In the genomic region with DNA sequence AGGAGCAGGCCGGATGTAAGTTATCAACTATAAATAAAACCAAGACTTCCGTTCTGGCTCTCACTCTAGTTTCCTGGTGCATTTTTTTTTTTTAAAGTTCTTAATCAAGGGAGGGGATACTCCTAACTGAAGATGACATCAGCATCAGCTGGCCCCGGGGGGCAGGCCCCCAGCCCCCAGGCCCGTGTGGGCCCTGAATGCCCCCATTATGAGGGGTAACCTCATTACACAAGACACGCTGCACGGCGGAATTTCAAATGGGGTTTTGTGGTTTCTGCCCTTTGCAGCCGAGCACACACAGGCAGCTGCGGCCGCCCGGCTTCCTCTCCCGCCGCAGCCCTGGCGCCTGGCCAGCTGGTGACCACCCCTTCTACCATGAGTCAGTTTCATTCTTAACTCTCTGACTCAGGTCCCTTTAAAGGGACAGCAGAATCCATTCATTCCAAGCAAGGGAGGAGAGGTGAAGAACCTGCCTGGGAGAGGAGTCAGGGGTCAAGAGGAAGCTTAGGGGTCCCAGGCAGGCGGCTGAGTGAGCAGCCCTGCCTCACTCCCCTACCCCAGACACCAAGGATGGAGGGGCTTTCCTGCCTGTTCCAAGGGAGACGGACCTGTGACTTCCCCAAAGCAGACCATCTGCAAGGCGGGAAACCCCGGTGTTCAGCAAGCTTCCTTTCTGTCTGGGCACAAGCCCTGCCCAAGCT, we compare ENCODE assay signal across 8 cellular contexts. TPM values are rescaled to one million over a fixed set of nuclear protein-coding genes. Genes with fewer than 3 reads are reported as not detected.
DNase-seq lines count a peak whose midpoint lies in the region; ATAC-seq, FAIRE-seq and TF ChIP-seq lines count a peak whose summit lies in the region.

No MANE protein-coding gene starts in this region.

- no peak for FAIRE-seq in H54 (lab: Jason Lieb, UNC)

- H3K4me1 ChIP-seq in Loucy (ENCODE audit: insufficient read depth, low read length, poor library complexity, severe bottlenecking) (peaks cover 91% of the 10 kb centered on the region), body of pancreas (peaks cover 32% of the 10 kb centered on the region), H9 (ENCODE audit: insufficient read depth, low read length) (peaks cover 3% of the 10 kb centered on the region; the same call in 1 of the 2 replicates)

- no peak overlapping the region for H3K14ac ChIP-seq in H9 (ENCODE audit: insufficient read depth, low read length)

- H2BK15ac ChIP-seq in H9 (ENCODE audit: low read depth, low read length) = no peak overlapping the region

- no peaks in the 10 kb centered on the region for H3K9me3 ChIP-seq in Loucy (ENCODE audit: insufficient read depth, low read depth, low read length)
- no peaks in the 10 kb centered on the region for H3K9me3 ChIP-seq in body of pancreas
- H3K9me3 ChIP-seq in H9 (ENCODE audit: control insufficient read depth, low read depth, low read length) = no peaks in the 10 kb centered on the region

- TF ChIP-seq CTCF in Loucy (conservative IDR thresholded peaks at IDR 0.05; ENCODE audit: low read length) = no peak
- no peak for TF ChIP-seq CTCF in body of pancreas (IDR thresholded peaks at IDR 0.05)
- no peak for TF ChIP-seq CTCF in H9 (conservative IDR thresholded peaks at IDR 0.05)

- no peaks in the 10 kb centered on the region for H3K9me2 ChIP-seq in Loucy (replicated peaks; ENCODE audit: low read depth, low read length)

- H3K79me2 ChIP-seq in Loucy (ENCODE audit: insufficient read depth, low read length) = no peaks in the 10 kb centered on the region
- H3K79me2 ChIP-seq in H9 (ENCODE audit: insufficient read depth, low read length) = no peaks in the 10 kb centered on the region

- H3K36me3 ChIP-seq in Loucy (ENCODE audit: insufficient read depth, low read length) (no peaks in the 10 kb centered on the region), body of pancreas (replicated peaks in 1 of 2; ENCODE audit: insufficient read depth in 1 of 2, low read depth in 2 of 2) (no peaks in the 10 kb centered on the region)

- H3K79me1 ChIP-seq in H9 (ENCODE audit: insufficient read depth, low read depth, low read length, poor library complexity, severe bottlenecking) = no peaks in the 10 kb centered on the region

- ATAC-seq in body of pancreas = peak; percentile 69

- H4K8ac ChIP-seq in H9 (replicated peaks; ENCODE audit: insufficient read length, low read depth, low read length) = no peak overlapping the region

- no peak overlapping the region for H4K91ac ChIP-seq in H9 (ENCODE audit: insufficient read length, low read depth, low read length)

- no peaks in the 10 kb centered on the region for H3F3A ChIP-seq in Loucy (ENCODE audit: low read depth)

- peaks cover 8% of the 10 kb centered on the region for H3K27me3 Mint-ChIP-seq in H9 (ENCODE audit: low read depth)

- no peak overlapping the region for H2AK5ac ChIP-seq in H9 (ENCODE audit: insufficient read length, low read length)

- H3K4me3 Mint-ChIP-seq in H9 = no peak overlapping the region

- no peak overlapping the region for H3K56ac ChIP-seq in H9 (ENCODE audit: insufficient read length, low read depth, low read length)

- no peak overlapping the region for H2BK5ac ChIP-seq in H9 (ENCODE audit: insufficient read length, low read length)

- H3K4me2 ChIP-seq in Loucy (ENCODE audit: low read depth, low read length, poor library complexity, severe bottlenecking) = peak overlapping the region; percentile 73
- H3K4me2 ChIP-seq in H9 (ENCODE audit: insufficient read depth, insufficient read length, low read length) = no peak overlapping the region

- intact Hi-C loops in body of pancreas (cut with DNase I) = no loop called here

- no peak overlapping the region for H3T11ph ChIP-seq in H9 (ENCODE audit: low read length)

- H3K36me3 Mint-ChIP-seq in H9 (ENCODE audit: insufficient read depth in 1 of 3, low read depth in 3 of 3) = no peaks in the 10 kb centered on the region; a peak in 1 of 7 replicates

- no peak overlapping the region for H3K23ac ChIP-seq in H9 (ENCODE audit: insufficient read length, low read depth, low read length)

- H3K27ac ChIP-seq in body of pancreas = peak overlapping the region; percentile 76 to 91 (median 86)
- H3K27ac ChIP-seq in H9 (ENCODE audit: insufficient read length, low read depth, low read length) = no peak overlapping the region

- H3K9ac ChIP-seq in Loucy (ENCODE audit: low read depth, low read length, poor library complexity, severe bottlenecking) = peak overlapping the region; percentile 48
- no peak overlapping the region for H3K9ac ChIP-seq in H9 (ENCODE audit: extremely low read depth, insufficient read length, low read length)

- H3K18ac ChIP-seq in H9 (ENCODE audit: insufficient read length, low read depth, low read length) = no peak overlapping the region

- H3K4me1 Mint-ChIP-seq in H9 = peaks cover 17 to 19% of the 10 kb centered on the region in 2 experiments

- H4K20me1 ChIP-seq in Loucy (ENCODE audit: insufficient read depth, low read length, poor library complexity, severe bottlenecking) (no peaks in the 10 kb centered on the region), H9 (ENCODE audit: control insufficient read depth, insufficient read depth, insufficient read length) (peaks cover 2% of the 10 kb centered on the region)

- peak; percentile 100 for DNase-seq in ELR (ENCODE audit: low read depth)
- peak; percentile 86 for DNase-seq in H54 (ENCODE audit: insufficient read length, low spot score)
- DNase-seq in UCSD-AML1 (lab: John Stamatoyannopoulos, UW; ENCODE audit: unreplicated experiment) = peak; percentile 97
- DNase-seq in body of pancreas = peak; percentile 74 to 87 (median 82)
- DNase-seq in kidney tubule cell (ENCODE audit: low spot score) = peak; percentile 100
- DNase-seq in stimulated activated CD4-positive, alpha-beta T cell treated with anti-CD3 and anti-CD28 coated beads, Interleukin-1b, Interleukin-23, amount 100 ng/mL, for 1 hour (ENCODE audit: low read depth in 2 of 2) = peak; percentile 41 to 50
- no peak for DNase-seq in H9

- H3K9me3 Mint-ChIP-seq in H9 = no peaks in the 10 kb centered on the region

- WGBS in body of pancreas, 2 donors = 28 to 31% methylated on average over 16 to 18 of the region's 18 CpGs
- no CpG with 5 or more reads among the region's 18 CpGs for WGBS in H9 (ENCODE audit: extremely low coverage, insufficient read length, low lambda C conversion rate)

- no peak overlapping the region for H2BK12ac ChIP-seq in H9 (ENCODE audit: insufficient read length, low read depth, low read length)

- H3K23me2 ChIP-seq in H9 (ENCODE audit: insufficient read length, low read depth, low read length, poor library complexity, severe bottlenecking) = no peaks in the 10 kb centered on the region

- no peak overlapping the region for H4K5ac ChIP-seq in H9 (ENCODE audit: insufficient read length, low read depth, low read length)

- H3K27ac Mint-ChIP-seq in H9 = no peak overlapping the region

- H2AFZ ChIP-seq in Loucy (ENCODE audit: low read length) (no peak overlapping the region), H9 (ENCODE audit: low read length) (no peak overlapping the region)

- H3K4ac ChIP-seq in H9 (ENCODE audit: low read depth, low read length) = no peak overlapping the region

- H3K27me3 ChIP-seq in Loucy (ENCODE audit: insufficient read depth, low read length, poor library complexity, severe bottlenecking) (no peaks in the 10 kb centered on the region), body of pancreas (no peaks in the 10 kb centered on the region), H9 (ENCODE audit: insufficient read depth, low read length) (no peaks in the 10 kb centered on the region)

- no peak for TF ChIP-seq POLR2A in H54 (IDR thresholded peaks at IDR 0.05; ENCODE audit: low read depth, low read length)
- peak in 1 of 3 donors; percentile 18 for TF ChIP-seq POLR2A in body of pancreas (IDR thresholded peaks at IDR 0.05)

- H2BK20ac ChIP-seq in H9 (ENCODE audit: low read depth, low read length, poor library complexity, severe bottlenecking) = no peak overlapping the region

- H3K4me3 ChIP-seq in Loucy (ENCODE audit: low read length, poor library complexity, severe bottlenecking) (peak overlapping the region; percentile 54), body of pancreas (no peak overlapping the region)

- no peak overlapping the region for H2BK120ac ChIP-seq in H9 (ENCODE audit: low read depth, low read length, poor library complexity, severe bottlenecking)

RNA-seq across cellular contexts. Expression of a gene that starts 3.4 kb away (rescaled TPM):
- 1 to 10 TPM; 2.3 to 7.0 TPM for total RNA-seq in body of pancreas
- 0.15 and 0.22 TPM in 2 replicates for total RNA-seq in H9 (2021)
